In genomic region chr17:338442-339192, GRCh38 we compare ENCODE assay signal across 2 cellular contexts.
TF ChIP-seq lines count a peak whose summit lies in the region.

No MANE protein-coding gene starts in this region.

TF ChIP-seq in IMR-90, 13 proteins besides CTCF, POLR2A, EP300 and RAD21 (continued from another document):
- TF ChIP-seq FOS (IDR thresholded peaks at IDR 0.05; ENCODE audit: low read depth, low read length) (no peak), CHD1 (IDR thresholded peaks at IDR 0.05; ENCODE audit: low read depth, low read length) (no peak), MXI1 (IDR thresholded peaks at IDR 0.05; ENCODE audit: borderline replicate concordance, low read depth, low read length) (no peak), SMC3 (IDR thresholded peaks at IDR 0.05; ENCODE audit: low read depth, low read length) (no peak), USF2 (IDR thresholded peaks at IDR 0.05; ENCODE audit: low read depth, low read length) (no peak), MAFK (IDR thresholded peaks at IDR 0.05; ENCODE audit: low read depth, low read length) (no peak), RFX5 (IDR thresholded peaks at IDR 0.05; ENCODE audit: low read depth, low read length) (no peak), CEBPB (IDR thresholded peaks at IDR 0.05; ENCODE audit: low read depth, low read length) (no peak), ELK1 (IDR thresholded peaks at IDR 0.05; ENCODE audit: borderline replicate concordance, low read depth, low read length) (no peak), RCOR1 (IDR thresholded peaks at IDR 0.05; ENCODE audit: insufficient replicate concordance, low read length) (no peak), MAZ (IDR thresholded peaks at IDR 0.05; ENCODE audit: borderline replicate concordance, low read depth, low read length) (no peak), NFE2L2 (IDR thresholded peaks at IDR 0.05; ENCODE audit: low read depth, low read length) (no peak)

TF ChIP-seq in SK-N-SH, 30 proteins besides CTCF, POLR2A, EP300 and RAD21:
- TF ChIP-seq USF2 (IDR thresholded peaks at IDR 0.05; ENCODE audit: borderline replicate concordance, low read depth, low read length) (no peak), USF1 (IDR thresholded peaks at IDR 0.05; ENCODE audit: borderline replicate concordance, low read depth) (no peak), ELF1 (IDR thresholded peaks at IDR 0.05) (no peak), RCOR1 (IDR thresholded peaks at IDR 0.05; ENCODE audit: low read length) (no peak), TEAD4 (IDR thresholded peaks at IDR 0.05; ENCODE audit: borderline replicate concordance, insufficient read depth) (no peak), NFIC (IDR thresholded peaks at IDR 0.05; ENCODE audit: borderline replicate concordance) (no peak), REST (IDR thresholded peaks at IDR 0.05; ENCODE audit: low read depth, low read length) (no peak), PBX3 (IDR thresholded peaks at IDR 0.05) (no peak), SIN3A (IDR thresholded peaks at IDR 0.05; ENCODE audit: borderline replicate concordance, low read depth, low read length) (no peak), MEF2A (IDR thresholded peaks at IDR 0.05; ENCODE audit: borderline replicate concordance, low read depth) (no peak), YY1 (IDR thresholded peaks at IDR 0.05; ENCODE audit: low read depth) (no peak), NRF1 (IDR thresholded peaks at IDR 0.05; ENCODE audit: low read depth, low read length) (no peak), SMC3 (IDR thresholded peaks at IDR 0.05; ENCODE audit: low read depth, low read length) (no peak), RFX5 (IDR thresholded peaks at IDR 0.05; ENCODE audit: low read length) (no peak), FOSL2 (IDR thresholded peaks at IDR 0.05; ENCODE audit: borderline replicate concordance, low read depth) (no peak), TAF1 (IDR thresholded peaks at IDR 0.05; ENCODE audit: borderline replicate concordance, low read depth, low read length) (no peak), CHD2 (IDR thresholded peaks at IDR 0.05; ENCODE audit: low read length, partially characterized antibody) (no peak), IRF3 (IDR thresholded peaks at IDR 0.05; ENCODE audit: low read depth, low read length) (no peak), FOXJ3 (CRISPR knock-in tag; IDR thresholded peaks at IDR 0.05) (no peak), FOXM1 (IDR thresholded peaks at IDR 0.05; ENCODE audit: low read depth) (no peak)
